21 cellular contexts compared by ENCODE assay signal in genomic region chr4:186693894-186694293, GRCh38. TPM values are rescaled to one million over a fixed set of nuclear protein-coding genes. Genes with fewer than 3 reads are reported as not detected.
A peak's percentile ranks its signal among the peaks of the same experiment; 100 is the strongest.
DNase-seq lines count a peak whose midpoint lies in the region; ATAC-seq, FAIRE-seq and TF ChIP-seq lines count a peak whose summit lies in the region.
"Had no signal": no experiment of that assay in that cellular context is flagged by ENCODE, and none has a peak within 500 bp of the region (broad histone marks: within the 10 kb centered on the region; RNA-seq: fewer than 3 reads in every experiment).

No MANE protein-coding gene starts in this region.

- H3K4me3 ChIP-seq in heart right ventricle (no peak overlapping the region), bronchial epithelial cell (ENCODE audit: low read depth, low read length) (no peak overlapping the region), tibial artery (no peak overlapping the region), hepatocyte (no peak overlapping the region)

- peaks cover 37% of the 10 kb centered on the region for H3K4me1 Mint-ChIP-seq in nephron
- H3K4me1 Mint-ChIP-seq: activated CD4-positive, alpha-beta T cell treated with anti-CD3 and anti-CD28 coated beads, Interleukin-2, amount 10 ng/mL, durations not matched to agents 7 days and 5 days; stimulated activated effector memory CD8-positive, alpha-beta T cell treated with anti-CD3 and anti-CD28 coated beads, Interleukin-12 subunit alpha, Interleukin-12 subunit beta, amount 100 ng/mL, for 72 hours; T-cell had no signal

- H3K9me3 ChIP-seq in heart right ventricle (no peaks in the 10 kb centered on the region), tibial artery (no peaks in the 10 kb centered on the region), hepatocyte (ENCODE audit: low read depth) (no peaks in the 10 kb centered on the region)
- H3K9me3 ChIP-seq: Caco-2, neutrophil had no signal

- H3K36me3 Mint-ChIP-seq in nephron (ENCODE audit: low read depth), result peaks cover 62% of the 10 kb centered on the region
- H3K36me3 Mint-ChIP-seq: stimulated activated effector memory CD8-positive, alpha-beta T cell treated with anti-CD3 and anti-CD28 coated beads, Interleukin-12 subunit alpha, Interleukin-12 subunit beta, amount 100 ng/mL, for 72 hours; T-cell had no signal

- H3K27ac Mint-ChIP-seq in nephron, result peak overlapping the region in 2 of 3 experiments; percentile 1 to 19
- H3K27ac Mint-ChIP-seq: activated CD4-positive, alpha-beta T cell treated with anti-CD3 and anti-CD28 coated beads, Interleukin-2, amount 10 ng/mL, durations not matched to agents 7 days and 5 days; stimulated activated effector memory CD8-positive, alpha-beta T cell treated with anti-CD3 and anti-CD28 coated beads, Interleukin-12 subunit alpha, Interleukin-12 subunit beta, amount 100 ng/mL, for 72 hours; T-cell had no signal

- 90 to 94% methylated on average over 3 of the region's 3 CpGs for WGBS in heart right ventricle, 2 donors
- over 99% methylated on average over 3 of the region's 3 CpGs for WGBS in hepatocyte (ENCODE audit: low lambda C conversion rate, missing lambda C conversion rate)

- TF ChIP-seq CTCF in heart right ventricle (IDR thresholded peaks at IDR 0.05) (no peak), bronchial epithelial cell (IDR thresholded peaks at IDR 0.05; ENCODE audit: insufficient read depth, low read length, severe bottlenecking) (no peak), nephron (IDR thresholded peaks at IDR 0.05; ENCODE audit: unreplicated experiment in 3 of 3) (no peak), tibial artery (IDR thresholded peaks at IDR 0.05) (no peak), hepatocyte (IDR thresholded peaks at IDR 0.05; ENCODE audit: poor library complexity) (no peak)

- no peaks in the 10 kb centered on the region for H3K27me3 ChIP-seq in heart right ventricle
- H3K27me3 ChIP-seq in bronchial epithelial cell (ENCODE audit: control insufficient read depth, insufficient read depth, low read length), result no peaks in the 10 kb centered on the region
- no peaks in the 10 kb centered on the region for H3K27me3 ChIP-seq in tibial artery
- H3K27me3 ChIP-seq in hepatocyte, result no peaks in the 10 kb centered on the region
- H3K27me3 ChIP-seq: foreskin keratinocyte, neutrophil had no signal

- ATAC-seq in heart right ventricle (no peak), left ventricle myocardium superior (no peak), HG02870 (IDR thresholded peaks at IDR 0.05; ENCODE audit: unreplicated experiment) (no peak)
- ATAC-seq: stimulated activated effector memory CD8-positive, alpha-beta T cell treated with anti-CD3 and anti-CD28 coated beads, Interleukin-12 subunit alpha, Interleukin-12 subunit beta, amount 100 ng/mL, for 72 hours; T-cell had no signal

- peak overlapping the region in 8 of 10 donors; percentile 1 to 75 (median 59) for H3K27ac ChIP-seq in heart right ventricle
- peak overlapping the region; percentile 68 to 75 for H3K27ac ChIP-seq in tibial artery
- no peak overlapping the region for H3K27ac ChIP-seq in hepatocyte
- H3K27ac ChIP-seq in caudate nucleus (ENCODE audit: low read depth, low read length), result no peak overlapping the region
- H3K27ac ChIP-seq: foreskin keratinocyte, neutrophil had no signal

- peak; percentile 64 for FAIRE-seq in bronchial epithelial cell (lab: Jason Lieb, UNC)

- peaks cover 5% of the 10 kb centered on the region for H3K9me3 Mint-ChIP-seq in nephron

- H4K20me1 ChIP-seq in hepatocyte (ENCODE audit: insufficient read depth, poor library complexity, severe bottlenecking), result peaks cover 38% of the 10 kb centered on the region

- H3K4me2 ChIP-seq in hepatocyte, result no peak overlapping the region

- DNase-seq in heart right ventricle (no peak), left ventricle myocardium superior (no peak), bronchial epithelial cell (ENCODE audit: low read depth) (no peak), tibial artery (no peak), hepatocyte (ENCODE audit: low spot score) (no peak), caudate nucleus (lab: John Stamatoyannopoulos, UW) (no peak)
- DNase-seq: activated CD4-positive, alpha-beta T cell treated with anti-CD3 and anti-CD28 coated beads, Interleukin-2, amount 10 ng/mL, durations not matched to agents 7 days and 5 days; activated CD8-positive, alpha-beta memory T cell treated with anti-CD3 and anti-CD28 coated beads, Interleukin-2, amount 50 U/mL, for 4 hours; activated gamma-delta T cell treated with Interleukin-2 at 50 U/mL for 16 hours; Caco-2; Kasumi-1; midbrain; NCI-H1092 treated with DMSO at 0.1 percent for 48 hours; NCI-H524; retina; T-cell had no signal

- H3K36me3 ChIP-seq in heart right ventricle, result no peaks in the 10 kb centered on the region
- H3K36me3 ChIP-seq in bronchial epithelial cell (ENCODE audit: control insufficient read depth, insufficient read depth, low read length), result peaks cover 12% of the 10 kb centered on the region
- peaks cover 0 to 4% (median 0%) of the 10 kb centered on the region in 3 donors for H3K36me3 ChIP-seq in tibial artery
- H3K36me3 ChIP-seq in hepatocyte (replicated peaks; ENCODE audit: insufficient read depth, low read depth), result no peaks in the 10 kb centered on the region
- H3K36me3 ChIP-seq: neutrophil had no signal

- no peaks in the 10 kb centered on the region for H3K9me2 ChIP-seq in hepatocyte (replicated peaks; ENCODE audit: insufficient read depth)

- no peak overlapping the region for H2AFZ ChIP-seq in hepatocyte

- no peaks in the 10 kb centered on the region for H3K27me3 Mint-ChIP-seq in nephron (ENCODE audit: low read depth)
- H3K27me3 Mint-ChIP-seq: activated CD4-positive, alpha-beta T cell treated with anti-CD3 and anti-CD28 coated beads, Interleukin-2, amount 10 ng/mL, durations not matched to agents 7 days and 5 days; T-cell had no signal

- intact Hi-C loops in heart right ventricle (cut with DNase I), result no loop called here
- intact Hi-C loops in left ventricle myocardium superior (cut with micrococcal nuclease), result no loop called here
- intact Hi-C loops in tibial artery (cut with DNase I; ENCODE audit: low total_unique reads), result no loop called here

- H3K4me3 Mint-ChIP-seq in nephron, result no peak overlapping the region
- H3K4me3 Mint-ChIP-seq: activated CD4-positive, alpha-beta T cell treated with anti-CD3 and anti-CD28 coated beads, Interleukin-2, amount 10 ng/mL, durations not matched to agents 7 days and 5 days; stimulated activated effector memory CD8-positive, alpha-beta T cell treated with anti-CD3 and anti-CD28 coated beads, Interleukin-12 subunit alpha, Interleukin-12 subunit beta, amount 100 ng/mL, for 72 hours; T-cell had no signal

- H3K4me1 ChIP-seq in heart right ventricle, result peaks cover 2 to 53% (median 21%) of the 10 kb centered on the region in 9 donors
- peaks cover 0 to 50% (median 14%) of the 10 kb centered on the region in 4 donors for H3K4me1 ChIP-seq in tibial artery
- H3K4me1 ChIP-seq in hepatocyte (ENCODE audit: insufficient read depth), result peaks cover 4% of the 10 kb centered on the region
- H3K4me1 ChIP-seq: foreskin keratinocyte had no signal

- peaks cover 92% of the 10 kb centered on the region for H3K79me2 ChIP-seq in hepatocyte

RNA-seq across cellular contexts. Expression of gene FAT1, which starts 29.8 kb away (rescaled TPM):
- total RNA-seq in heart right ventricle, result 100 to 1,000 TPM in 3 of 10 donors, 10 to 100 TPM in 7; 48.5 to 131 (median 82.8) TPM
- 10 to 100 TPM; 20.4 to 43.2 TPM for polyA plus RNA-seq in heart right ventricle
- 61.8 TPM for total RNA-seq in left ventricle myocardium superior
- total RNA-seq in bronchial epithelial cell, result 237 and 301 TPM in 2 replicates
- 156 and 168 TPM in 2 replicates for total RNA-seq in hepatocyte
- polyA plus RNA-seq in hepatocyte, result 33.9 and 35.3 TPM in 2 replicates

Comparison
In these comparisons a context has a peak if more than half of its experiments do, and no peak if none do; other contexts are left out.
1. H3K27ac ChIP-seq: peak in heart right ventricle (8 of 10) and tibial artery (2 of 2); none in hepatocyte (single experiment) and caudate nucleus (single experiment).